Comparison of ENCODE assay signal across 13 cellular contexts in the genomic region with DNA sequence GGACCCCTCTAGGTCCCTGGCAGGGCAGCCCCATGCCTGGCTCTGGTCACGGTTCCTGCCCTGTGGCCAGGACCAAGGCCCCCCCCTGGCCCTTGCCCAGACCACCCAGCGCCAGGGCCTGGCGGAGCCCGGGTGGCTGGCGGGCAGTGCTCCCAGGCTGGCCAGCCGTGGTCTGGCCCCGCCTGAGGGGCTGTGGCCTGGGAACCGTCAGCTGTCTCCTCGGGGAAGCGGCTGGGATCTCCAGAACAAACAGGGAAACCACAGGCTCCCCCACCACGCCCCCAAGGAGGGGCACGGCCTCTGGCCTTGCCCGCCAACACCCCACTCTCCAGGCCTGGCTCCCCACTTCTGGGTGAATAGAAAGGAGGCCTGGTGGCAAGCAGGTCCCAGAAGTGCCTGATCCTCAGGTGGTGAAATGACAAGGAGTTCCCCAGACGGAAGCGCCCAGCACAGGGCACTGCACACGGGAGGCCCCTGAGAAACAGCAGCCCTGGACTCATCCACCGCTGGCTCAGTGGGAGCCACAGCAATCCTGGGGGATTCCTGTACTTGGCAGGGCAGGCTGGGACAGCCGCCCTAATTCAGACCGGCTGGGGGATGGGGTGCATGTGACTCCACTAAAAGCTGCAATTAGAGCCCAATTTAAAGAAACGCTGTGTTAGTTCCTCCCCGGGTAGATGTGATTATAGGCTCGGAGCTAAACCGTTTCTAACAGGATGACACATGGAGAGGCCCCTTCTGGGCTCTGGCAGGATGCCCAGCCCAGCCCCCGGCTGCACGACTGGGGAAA.
DNase-seq lines count a peak whose midpoint lies in the region.
"Had no signal": no experiment of that assay in that cellular context is flagged by ENCODE, and none has a peak within 500 bp of the region (broad histone marks: within the 10 kb centered on the region; RNA-seq: fewer than 3 reads in every experiment).

No MANE protein-coding gene starts in this region.

- DNase-seq in DMS79 treated with DMSO at 0.1 percent for 48 hours (lab: John Stamatoyannopoulos, UW) (peak; percentile 21), DMS79 (lab: John Stamatoyannopoulos, UW) (no peak), NCI-H2227 (lab: John Stamatoyannopoulos, UW; ENCODE audit: unreplicated experiment) (peak; percentile 93), cerebellar cortex (ENCODE audit: low spot score) (peak; percentile 11), putamen (ENCODE audit: low spot score) (peak; percentile 25), DMS153 treated with DMSO at 0.1 percent for 48 hours (lab: John Stamatoyannopoulos, UW; ENCODE audit: unreplicated experiment) (no peak), T-helper 2 cell (no peak)
- DNase-seq in effector CD8-positive, alpha-beta T cell (lab: John Stamatoyannopoulos, UW) = no peak
- DNase-seq: 8988T; activated CD8-positive, alpha-beta T cell treated with anti-CD3 and anti-CD28 coated beads, Interleukin-2, amount 10 ng/mL, durations not matched to agents 7 days and 5 days; esophagus squamous epithelium; kidney; stimulated activated CD4-positive, alpha-beta T cell treated with anti-CD3 and anti-CD28 coated beads, Interleukin-12 subunit alpha, Interleukin-12 subunit beta, amount 100 ng/mL, for 4 hours had no signal

Comparison
In these comparisons a context has a peak if more than half of its experiments do, and no peak if none do; other contexts are left out.
1. DNase-seq: peak in DMS79 treated with DMSO at 0.1 percent for 48 hours (single experiment), NCI-H2227 (single experiment), cerebellar cortex (single experiment) and putamen (single experiment); none in DMS79 (single experiment), DMS153 treated with DMSO at 0.1 percent for 48 hours (single experiment), T-helper 2 cell (0 of 5) and effector CD8-positive, alpha-beta T cell (single experiment).